ENCODE assay signal across 9 cellular contexts in the genomic region with DNA sequence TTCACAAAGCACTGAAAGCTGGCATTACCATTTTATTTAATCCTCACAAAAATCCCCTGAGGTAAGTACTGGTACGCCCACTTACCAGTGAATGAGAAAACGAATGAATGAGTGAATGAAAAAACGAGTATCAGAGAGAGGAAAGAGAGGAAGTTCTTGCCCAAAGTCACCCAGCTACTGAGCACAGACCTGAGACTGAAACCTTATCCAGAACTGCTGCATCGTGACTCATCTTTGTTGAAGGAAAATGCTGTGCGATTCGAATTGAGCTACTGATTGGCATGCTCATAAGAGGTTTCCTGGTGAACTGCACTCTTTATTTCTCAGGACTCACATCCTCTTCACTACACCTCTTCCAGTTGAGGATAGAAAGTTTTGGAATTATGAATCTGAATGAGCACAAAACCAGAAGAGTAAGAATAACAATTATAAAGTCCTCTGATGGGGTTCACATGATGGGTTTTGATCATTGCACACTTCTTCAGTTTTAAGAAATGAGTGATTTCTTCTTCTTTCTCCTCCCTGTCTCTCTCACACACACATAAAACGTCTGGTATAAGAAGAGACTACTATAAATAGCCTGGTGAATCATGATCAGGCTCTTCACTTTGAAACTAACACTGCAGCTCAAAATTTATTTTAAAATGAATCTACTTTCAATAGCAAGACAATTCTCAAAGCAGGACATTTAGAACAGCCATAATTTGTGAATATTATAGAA. TPM values are rescaled to one million over a fixed set of nuclear protein-coding genes. Genes with fewer than 3 reads are reported as not detected.
DNase-seq lines count a peak whose midpoint lies in the region; ATAC-seq, FAIRE-seq and TF ChIP-seq lines count a peak whose summit lies in the region.
"Had no signal": no experiment of that assay in that cellular context is flagged by ENCODE, and none has a peak within 500 bp of the region (broad histone marks: within the 10 kb centered on the region; RNA-seq: fewer than 3 reads in every experiment).

No MANE protein-coding gene starts in this region.

- H3K9me1 ChIP-seq in keratinocyte (ENCODE audit: control insufficient read depth, extremely low read depth, insufficient read depth, low read length): no peaks in the 10 kb centered on the region

- H3K27me3 ChIP-seq in keratinocyte (ENCODE audit: control insufficient read depth, extremely low read depth, insufficient read depth, low read length) (no peaks in the 10 kb centered on the region), gastroesophageal sphincter (no peaks in the 10 kb centered on the region)

- H3K27ac ChIP-seq in keratinocyte (ENCODE audit: control insufficient read depth, insufficient read depth, low read length) (peak overlapping the region; percentile 52), gastroesophageal sphincter (no peak overlapping the region)
- H3K27ac ChIP-seq: cardiac muscle cell had no signal

- POLR2A ChIA-PET in activated CD4-positive, alpha-beta memory T cell treated with anti-CD3 and anti-CD28 coated beads, Interleukin-2, amount 10 ng/mL, durations not matched to agents 7 days and 5 days (lab: Charles Lee): interaction anchor here (0.9 to 3.6 kb wide), 9 partner anchors 9 to 90 kb away, joined by 3 to 20 read pairs (median 5); partner anchors contain the start of genes IL12RB2 and SERBP1

- peaks cover 79% of the 10 kb centered on the region for H3K36me3 Mint-ChIP-seq in activated CD4-positive, alpha-beta memory T cell treated with anti-CD3 and anti-CD28 coated beads, Interleukin-2, amount 10 ng/mL, durations not matched to agents 7 days and 5 days (ENCODE audit: low read depth)

- dilution Hi-C loops in keratinocyte (cut with MboI; ENCODE audit: extremely low pct_ligation_motif_present, low sequenced_read_pairs): no loop called here

- peak; percentile 95 for FAIRE-seq in keratinocyte (lab: Jason Lieb, UNC)

- CTCF ChIA-PET in activated CD4-positive, alpha-beta memory T cell treated with anti-CD3 and anti-CD28 coated beads, Interleukin-2, amount 10 ng/mL, durations not matched to agents 7 days and 5 days (lab: Charles Lee): interaction anchor here (0.8 to 2.4 kb wide), 4 partner anchors 10 to 345 kb away, joined by 3 to 6 read pairs (median 4); partner anchors contain the start of gene GADD45A

- H3K4me1 ChIP-seq in keratinocyte (ENCODE audit: control insufficient read depth, extremely low read depth, insufficient read depth, low read length) (peaks cover 27% of the 10 kb centered on the region), gastroesophageal sphincter (peaks cover 0 to 16% (median 0%) of the 10 kb centered on the region in 3 donors)

- H3K4me3 Mint-ChIP-seq in activated CD4-positive, alpha-beta memory T cell treated with anti-CD3 and anti-CD28 coated beads, Interleukin-2, amount 10 ng/mL, durations not matched to agents 7 days and 5 days: peak overlapping the region; percentile 34

- no peaks in the 10 kb centered on the region for H4K20me1 ChIP-seq in keratinocyte (ENCODE audit: control insufficient read depth, extremely low read depth, insufficient read depth, low read length)

- peaks cover 79% of the 10 kb centered on the region for H3K4me1 Mint-ChIP-seq in activated CD4-positive, alpha-beta memory T cell treated with anti-CD3 and anti-CD28 coated beads, Interleukin-2, amount 10 ng/mL, durations not matched to agents 7 days and 5 days

- 18 to 19% methylated on average over 6 to 7 of the region's 7 CpGs for WGBS in gastroesophageal sphincter (ENCODE audit: low coverage in 1 of 2), 2 donors

- peak overlapping the region; percentile 68 for H2AFZ ChIP-seq in keratinocyte (ENCODE audit: control insufficient read depth, low read length)

- no peaks in the 10 kb centered on the region for H3K9me3 Mint-ChIP-seq in activated CD4-positive, alpha-beta memory T cell treated with anti-CD3 and anti-CD28 coated beads, Interleukin-2, amount 10 ng/mL, durations not matched to agents 7 days and 5 days

- no peak for TF ChIP-seq POLR2A in gastroesophageal sphincter (IDR thresholded peaks at IDR 0.05)

- H3K36me3 ChIP-seq in keratinocyte (ENCODE audit: control insufficient read depth in 2 of 2, extremely low read depth in 1 of 2, insufficient read depth in 2 of 2, low read length in 2 of 2) (no peaks in the 10 kb centered on the region), gastroesophageal sphincter (no peaks in the 10 kb centered on the region)
- H3K36me3 ChIP-seq: cardiac muscle cell had no signal

- H3K27me3 Mint-ChIP-seq in activated CD4-positive, alpha-beta memory T cell treated with anti-CD3 and anti-CD28 coated beads, Interleukin-2, amount 10 ng/mL, durations not matched to agents 7 days and 5 days: no peaks in the 10 kb centered on the region

- peak overlapping the region; percentile 73 for H3K27ac Mint-ChIP-seq in activated CD4-positive, alpha-beta memory T cell treated with anti-CD3 and anti-CD28 coated beads, Interleukin-2, amount 10 ng/mL, durations not matched to agents 7 days and 5 days

- ATAC-seq in GM18909 (IDR thresholded peaks at IDR 0.05; ENCODE audit: poor library complexity, unreplicated experiment): peak; percentile 49
- peak; percentile 47 for ATAC-seq in HG03460 (IDR thresholded peaks at IDR 0.05; ENCODE audit: unreplicated experiment)
- no peak for ATAC-seq in gastroesophageal sphincter

- TF ChIP-seq CTCF in keratinocyte (optimal IDR thresholded peaks at IDR 0.05 in 1 of 3, IDR thresholded peaks at IDR 0.05 in 1 of 3, conservative IDR thresholded peaks at IDR 0.05 in 1 of 3; ENCODE audit: extremely low read depth in 1 of 3, insufficient read depth in 2 of 3, low read length in 3 of 3) (no peak), gastroesophageal sphincter (IDR thresholded peaks at IDR 0.05) (no peak)

- peak overlapping the region; percentile 10 for H3K9ac ChIP-seq in keratinocyte (ENCODE audit: control insufficient read depth, extremely low read depth, insufficient read depth, low read length)

- DNase-seq in A172 (ENCODE audit: low spot score): peak; percentile 63
- DNase-seq in activated CD4-positive, alpha-beta memory T cell treated with anti-CD3 and anti-CD28 coated beads, Interleukin-2, amount 10 ng/mL, durations not matched to agents 7 days and 5 days: no peak
- no peak for DNase-seq in keratinocyte (ENCODE audit: low read depth, low spot score)
- DNase-seq in NCI-H187 (lab: John Stamatoyannopoulos, UW): no peak
- no peak for DNase-seq in activated CD4-positive, CD25-positive, alpha-beta regulatory T cell (lab: John Stamatoyannopoulos, UW)

- TF ChIP-seq EP300 in gastroesophageal sphincter (IDR thresholded peaks at IDR 0.05): no peak

- no peaks in the 10 kb centered on the region for H3K79me2 ChIP-seq in keratinocyte (ENCODE audit: control insufficient read depth, insufficient read depth, low read length)

- H3K4me3 ChIP-seq in keratinocyte (ENCODE audit: control insufficient read depth in 2 of 3, extremely low read depth in 1 of 3, insufficient read depth in 2 of 3, low read depth in 1 of 3, low read length in 3 of 3) (no peak overlapping the region), gastroesophageal sphincter (no peak overlapping the region)
- H3K4me3 ChIP-seq: cardiac muscle cell had no signal

- H3K9me3 ChIP-seq in keratinocyte (ENCODE audit: control insufficient read depth, low read depth, low read length) (no peaks in the 10 kb centered on the region), gastroesophageal sphincter (no peaks in the 10 kb centered on the region)

- H3K4me2 ChIP-seq in keratinocyte (ENCODE audit: control insufficient read depth, extremely low read depth, insufficient read depth, low read depth, low read length): peak overlapping the region; percentile 50

RNA-seq across cellular contexts. Expression of gene IL12RB2, which starts 32.1 kb away (rescaled TPM):
- total RNA-seq in A172 (2014; rRNA removed; shearing (Covaris generic)): not detected in 2 replicates
- total RNA-seq in activated CD4-positive, alpha-beta memory T cell treated with anti-CD3 and anti-CD28 coated beads, Interleukin-2, amount 10 ng/mL, durations not matched to agents 7 days and 5 days: 10 to 100 TPM; 75.5 to 76.0 TPM
- polyA plus RNA-seq in keratinocyte: 0.63 to 1.0 TPM (median 0.67 TPM) in 3 replicates
- 0.99 TPM for polyA plus RNA-seq in keratinocyte (2011; ENCODE audit: low read depth)
- 0.88 and 0.92 TPM in 2 replicates for polyA plus RNA-seq in keratinocyte (2011; cell fraction: cytosol; rRNA removed)
- 0.53 and 0.99 TPM in 2 replicates for polyA plus RNA-seq in keratinocyte (2011; cell fraction: nucleus; rRNA removed)
- polyA plus RNA-seq in keratinocyte (2012; ENCODE audit: low replicate concordance): 0.42 and 1.5 TPM in 2 replicates
- 0.82 to 1.3 TPM in 2 of 3 replicates, not detected in the other for polyA minus RNA-seq in keratinocyte
- 1.3 TPM for polyA minus RNA-seq in keratinocyte (2011; cell fraction: cytosol; rRNA and poly(A)+ RNA removed)
- polyA minus RNA-seq in keratinocyte (2011; cell fraction: nucleus; rRNA and poly(A)+ RNA removed): 0.95 and 2.3 TPM in 2 replicates
- 1 to 10 TPM in 2 of 4 donors, under 1 TPM in 1, not detected in 1; 0.50 to 2.8 (median 1.7) TPM for total RNA-seq in gastroesophageal sphincter
- total RNA-seq: cardiac muscle cell had no signal

Comparison
In these comparisons a context has a peak if more than half of its experiments do, and no peak if none do; other contexts are left out.
1. RNA of gene IL12RB2, which starts 32.1 kb away (total RNA-seq): 75.5 to 76.0 TPM in activated CD4-positive, alpha-beta memory T cell treated with anti-CD3 and anti-CD28 coated beads, Interleukin-2, amount 10 ng/mL, durations not matched to agents 7 days and 5 days; 0.50 to 2.8 TPM in gastroesophageal sphincter and not detected in A172; every median in the first group is over 10 times any median in the second.